Comparison of ENCODE assay signal across 8 cellular contexts in genomic region chr1:52927219-52928082, GRCh38.
DNase-seq lines count a peak whose midpoint lies in the region; ATAC-seq and TF ChIP-seq lines count a peak whose summit lies in the region.

TSS of gene SCP2 (plus strand) at chr1:52927276. CDS start at chr1:52927397, 121 bp downstream.

- ATAC-seq in HG03196 (IDR thresholded peaks at IDR 0.05; ENCODE audit: unreplicated experiment) = peak; percentile 76

- no peaks in the 10 kb centered on the region for H3K36me3 ChIP-seq in mucosa of stomach (ENCODE audit: control insufficient read depth, insufficient read depth, low read length)

- peaks cover 26% of the 10 kb centered on the region for H3K4me1 ChIP-seq in mucosa of stomach (ENCODE audit: control insufficient read depth, insufficient read depth, low read length)

- no peaks in the 10 kb centered on the region for H3K9me3 ChIP-seq in mucosa of stomach (ENCODE audit: control insufficient read depth, low read length)

- peak; percentile 70 for DNase-seq in NCI-H1436 (lab: John Stamatoyannopoulos, UW)
- no peak for DNase-seq in NCI-H1436 treated with DMSO at 0.1 percent for 48 hours (lab: John Stamatoyannopoulos, UW)
- peak; percentile 37 to 53 for DNase-seq in NOMO-1 (lab: John Stamatoyannopoulos, UW; ENCODE audit: unreplicated experiment in 2 of 2)
- peak; percentile 75 for DNase-seq in activated T-cell treated with anti-CD3 and anti-CD28 coated beads for 48 hours (ENCODE audit: low read depth)
- peak; percentile 78 to 83 for DNase-seq in erythroblast (lab: John Stamatoyannopoulos, UW)
- peak; percentile 45 to 69 for DNase-seq in stimulated activated CD8-positive, alpha-beta memory T cell treated with anti-CD3 and anti-CD28 coated beads, Interleukin-4, amount 100 ng/mL, for 4 hours (ENCODE audit: low read depth in 2 of 2, low spot score in 1 of 2)

- H3K27me3 ChIP-seq in mucosa of stomach (ENCODE audit: control insufficient read depth, insufficient read depth, low read length) = no peaks in the 10 kb centered on the region

- peak within 1 kb of the TSS; percentile 96 for H3K9ac ChIP-seq in mucosa of stomach (ENCODE audit: low read length)

- TF ChIP-seq POLR2A in erythroblast (IDR thresholded peaks at IDR 0.05; ENCODE audit: low read length) = no peak

- peak within 1 kb of the TSS; percentile 92 for H3K4me3 ChIP-seq in mucosa of stomach (ENCODE audit: low read length)
